In genomic region chr17:40548982-40549680, GRCh38 we compare ENCODE assay signal across 1 cellular context.
A peak's percentile ranks its signal among the peaks of the same experiment; 100 is the strongest.
TF ChIP-seq lines count a peak whose summit lies in the region.

No MANE protein-coding gene starts in this region.

TF ChIP-seq in HepG2, 621 proteins besides CTCF, POLR2A, EP300 and RAD21 (continued from another document and continues in another):
- TF ChIP-seq EHMT2 (IDR thresholded peaks at IDR 0.05; ENCODE audit: borderline replicate concordance, low read depth, low read length), result no peak
- TF ChIP-seq, protein P1, sequence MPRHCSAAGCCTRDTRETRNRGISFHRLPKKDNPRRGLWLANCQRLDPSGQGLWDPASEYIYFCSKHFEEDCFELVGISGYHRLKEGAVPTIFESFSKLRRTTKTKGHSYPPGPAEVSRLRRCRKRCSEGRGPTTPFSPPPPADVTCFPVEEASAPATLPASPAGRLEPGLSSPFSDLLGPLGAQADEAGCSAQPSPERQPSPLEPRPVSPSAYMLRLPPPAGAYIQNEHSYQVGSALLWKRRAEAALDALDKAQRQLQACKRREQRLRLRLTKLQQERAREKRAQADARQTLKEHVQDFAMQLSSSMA (CRISPR knock-in tag; IDR thresholded peaks at IDR 0.05), result 0 out of 2 replicates have a peak, but pooled peaks have one; percentile 29
- no peak for TF ChIP-seq ZBTB1 (CRISPR knock-in tag; IDR thresholded peaks at IDR 0.05; ENCODE audit: borderline replicate concordance)
- peak; percentile 65; the same call in 1 of the 2 replicates for TF ChIP-seq ZNF160 (CRISPR knock-in tag; IDR thresholded peaks at IDR 0.05)
- TF ChIP-seq ZNF180 (CRISPR knock-in tag; IDR thresholded peaks at IDR 0.05; ENCODE audit: borderline replicate concordance, low read depth), result no peak
- no peak for TF ChIP-seq ZNF780A (CRISPR knock-in tag; IDR thresholded peaks at IDR 0.05)
- TF ChIP-seq PRDM15 (CRISPR knock-in tag; IDR thresholded peaks at IDR 0.05), result peak; percentile 44; the same call in 1 of the 2 replicates
- TF ChIP-seq NFATC3 (CRISPR knock-in tag; IDR thresholded peaks at IDR 0.05), result no peak
- TF ChIP-seq, protein P2, sequence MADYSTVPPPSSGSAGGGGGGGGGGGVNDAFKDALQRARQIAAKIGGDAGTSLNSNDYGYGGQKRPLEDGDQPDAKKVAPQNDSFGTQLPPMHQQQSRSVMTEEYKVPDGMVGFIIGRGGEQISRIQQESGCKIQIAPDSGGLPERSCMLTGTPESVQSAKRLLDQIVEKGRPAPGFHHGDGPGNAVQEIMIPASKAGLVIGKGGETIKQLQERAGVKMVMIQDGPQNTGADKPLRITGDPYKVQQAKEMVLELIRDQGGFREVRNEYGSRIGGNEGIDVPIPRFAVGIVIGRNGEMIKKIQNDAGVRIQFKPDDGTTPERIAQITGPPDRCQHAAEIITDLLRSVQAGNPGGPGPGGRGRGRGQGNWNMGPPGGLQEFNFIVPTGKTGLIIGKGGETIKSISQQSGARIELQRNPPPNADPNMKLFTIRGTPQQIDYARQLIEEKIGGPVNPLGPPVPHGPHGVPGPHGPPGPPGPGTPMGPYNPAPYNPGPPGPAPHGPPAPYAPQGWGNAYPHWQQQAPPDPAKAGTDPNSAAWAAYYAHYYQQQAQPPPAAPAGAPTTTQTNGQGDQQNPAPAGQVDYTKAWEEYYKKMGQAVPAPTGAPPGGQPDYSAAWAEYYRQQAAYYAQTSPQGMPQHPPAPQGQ (CRISPR knock-in tag; IDR thresholded peaks at IDR 0.05; ENCODE audit: borderline replicate concordance), result peak; percentile 88; the same call in 1 of the 2 replicates
- no peak; the same call in 1 of the 2 replicates for TF ChIP-seq IRF9 (CRISPR knock-in tag; IDR thresholded peaks at IDR 0.05; ENCODE audit: borderline replicate concordance)
- 0 out of 2 replicates have a peak, but pooled peaks have one; percentile 23 for TF ChIP-seq JUNB (CRISPR knock-in tag; IDR thresholded peaks at IDR 0.05; ENCODE audit: borderline replicate concordance)
- TF ChIP-seq ZNF816 (CRISPR knock-in tag; IDR thresholded peaks at IDR 0.05; ENCODE audit: borderline replicate concordance), result no peak
- no peak for TF ChIP-seq ZNF616 (CRISPR knock-in tag; IDR thresholded peaks at IDR 0.05; ENCODE audit: low read depth)
- peak; percentile 93 for TF ChIP-seq MTA1 (CRISPR knock-in tag; IDR thresholded peaks at IDR 0.05; ENCODE audit: borderline replicate concordance)
- peak; percentile 97 for TF ChIP-seq RXRB (CRISPR knock-in tag; IDR thresholded peaks at IDR 0.05; ENCODE audit: borderline replicate concordance)
- TF ChIP-seq PHF21A (CRISPR knock-in tag; IDR thresholded peaks at IDR 0.05), result peak; percentile 99
- TF ChIP-seq MAFF (IDR thresholded peaks at IDR 0.05; ENCODE audit: low read depth, low read length), result no peak
- no peak for TF ChIP-seq ZNF839 (CRISPR knock-in tag; IDR thresholded peaks at IDR 0.05; ENCODE audit: borderline replicate concordance)
- TF ChIP-seq ZNF652 (CRISPR knock-in tag; IDR thresholded peaks at IDR 0.05; ENCODE audit: borderline replicate concordance, low read depth), result peak; percentile 76; the same call in 1 of the 2 replicates
- no peak for TF ChIP-seq ZNF33A (CRISPR knock-in tag; IDR thresholded peaks at IDR 0.05; ENCODE audit: borderline replicate concordance)
- TF ChIP-seq ZBTB7B (CRISPR knock-in tag; IDR thresholded peaks at IDR 0.05), result peak; percentile 99
- TF ChIP-seq ZNF10 (CRISPR knock-in tag; IDR thresholded peaks at IDR 0.05; ENCODE audit: borderline replicate concordance, low read depth), result no peak
- TF ChIP-seq ATF4 (CRISPR knock-in tag; IDR thresholded peaks at IDR 0.05), result peak; percentile 97 to 100
- peak; percentile 79; the same call in 1 of the 2 replicates for TF ChIP-seq ZNF709 (CRISPR knock-in tag; IDR thresholded peaks at IDR 0.05)
- peak; percentile 94 for TF ChIP-seq HOXA5 (CRISPR knock-in tag; IDR thresholded peaks at IDR 0.05)
- peak; percentile 85 for TF ChIP-seq ZMYM4 (CRISPR knock-in tag; IDR thresholded peaks at IDR 0.05)
- TF ChIP-seq FOXC1 (CRISPR knock-in tag; IDR thresholded peaks at IDR 0.05; ENCODE audit: borderline replicate concordance), result peak; percentile 88
- peak; percentile 100 for TF ChIP-seq ARID5B (CRISPR knock-in tag; IDR thresholded peaks at IDR 0.05)
- peak; percentile 38; the same call in 1 of the 2 replicates for TF ChIP-seq ZNF451 (CRISPR knock-in tag; IDR thresholded peaks at IDR 0.05)
- no peak for TF ChIP-seq HNRNPK (IDR thresholded peaks at IDR 0.05; ENCODE audit: low read depth, low read length, poor library complexity, severe bottlenecking)
- peak; percentile 86; the same call in 1 of the 2 replicates for TF ChIP-seq MIER2 (CRISPR knock-in tag; IDR thresholded peaks at IDR 0.05)
- TF ChIP-seq CBX1 (IDR thresholded peaks at IDR 0.05; ENCODE audit: low read depth), result peak; percentile 81
- TF ChIP-seq HHEX (CRISPR knock-in tag; IDR thresholded peaks at IDR 0.05), result peak; percentile 75
- TF ChIP-seq ZNF691 (CRISPR knock-in tag; IDR thresholded peaks at IDR 0.05; ENCODE audit: borderline replicate concordance, low read depth), result peak; percentile 80
- no peak for TF ChIP-seq BCLAF1 (IDR thresholded peaks at IDR 0.05)
- peak; percentile 84; the same call in 1 of the 2 replicates for TF ChIP-seq ZNF772 (CRISPR knock-in tag; IDR thresholded peaks at IDR 0.05)
- TF ChIP-seq ZEB1 (IDR thresholded peaks at IDR 0.05; ENCODE audit: insufficient replicate concordance, low read depth), result peak; percentile 71
- peak; percentile 89; the same call in 1 of the 2 replicates for TF ChIP-seq ZNF710 (CRISPR knock-in tag; IDR thresholded peaks at IDR 0.05; ENCODE audit: borderline replicate concordance)
- TF ChIP-seq ATF5 (CRISPR knock-in tag; IDR thresholded peaks at IDR 0.05; ENCODE audit: low read depth), result peak; percentile 92; the same call in 1 of the 2 replicates
